In genomic region chr6:45539124-45539523, GRCh38 we compare ENCODE assay signal across 1 cellular context.
TF ChIP-seq lines count a peak whose summit lies in the region.

No MANE protein-coding gene starts in this region.

TF ChIP-seq in HepG2, 621 proteins besides CTCF, POLR2A, EP300 and RAD21 (continued from another document):
- no peak for TF ChIP-seq ZNF33B (CRISPR knock-in tag; IDR thresholded peaks at IDR 0.05)
- TF ChIP-seq ZFP82 (CRISPR knock-in tag; IDR thresholded peaks at IDR 0.05; ENCODE audit: borderline replicate concordance) = 0 out of 2 replicates have a peak, but pooled peaks have one; percentile 20
- TF ChIP-seq FOXA3 (CRISPR knock-in tag; IDR thresholded peaks at IDR 0.05) = peak; percentile 20; the same call in 1 of the 2 replicates
